8 cellular contexts compared by ENCODE assay signal in genomic region chr5:131164931-131165727, GRCh38. TPM values are rescaled to one million over a fixed set of nuclear protein-coding genes. Genes with fewer than 3 reads are reported as not detected.
DNase-seq lines count a peak whose midpoint lies in the region; ATAC-seq, FAIRE-seq and TF ChIP-seq lines count a peak whose summit lies in the region.

TSS of gene HINT1 (minus strand) at chr5:131165256. CDS start at chr5:131165205, 51 bp downstream.

- peaks cover 45% of the 10 kb centered on the region for H3K36me3 Mint-ChIP-seq in Caco-2 (ENCODE audit: insufficient read depth, unreplicated experiment)
- peaks cover 38% of the 10 kb centered on the region for H3K36me3 Mint-ChIP-seq in activated CD8-positive, alpha-beta memory T cell treated with anti-CD3 and anti-CD28 coated beads, Interleukin-2, amount 10 ng/mL, durations not matched to agents 7 days and 5 days

- ATAC-seq in GM21367 (IDR thresholded peaks at IDR 0.05; ENCODE audit: unreplicated experiment) = peak; percentile 77
- ATAC-seq in activated CD8-positive, alpha-beta memory T cell treated with anti-CD3 and anti-CD28 coated beads, Interleukin-2, amount 10 ng/mL, durations not matched to agents 7 days and 5 days = peak; percentile 87

- H3K4me3 Mint-ChIP-seq in Caco-2 (ENCODE audit: unreplicated experiment) = peak within 1 kb of the TSS; percentile 70
- H3K4me3 Mint-ChIP-seq in activated CD8-positive, alpha-beta memory T cell treated with anti-CD3 and anti-CD28 coated beads, Interleukin-2, amount 10 ng/mL, durations not matched to agents 7 days and 5 days = peak within 1 kb of the TSS; percentile 83

- TF ChIP-seq CTCF in Caco-2 (IDR thresholded peaks at IDR 0.05; ENCODE audit: insufficient read depth in 1 of 2, low read depth in 1 of 2, low read length in 1 of 2, severe bottlenecking in 1 of 2, unreplicated experiment in 1 of 2) = peak in 1 of 2 experiments; percentile 39

- H3K27me3 Mint-ChIP-seq in Caco-2 (ENCODE audit: insufficient read depth, unreplicated experiment) = no peaks in the 10 kb centered on the region
- no peaks in the 10 kb centered on the region for H3K27me3 Mint-ChIP-seq in activated CD8-positive, alpha-beta memory T cell treated with anti-CD3 and anti-CD28 coated beads, Interleukin-2, amount 10 ng/mL, durations not matched to agents 7 days and 5 days

- H3K4me3 ChIP-seq in Caco-2 (ENCODE audit: low read depth, low read length) (peak within 1 kb of the TSS; percentile 100), endocrine pancreas (ENCODE audit: control insufficient read depth, insufficient read depth, low read length) (peak within 1 kb of the TSS; percentile 92), mesodermal cell (ENCODE audit: extremely low read depth, insufficient read depth, low read length, poor library complexity, severe bottlenecking) (peak within 1 kb of the TSS; percentile 82)

- peaks cover 1% of the 10 kb centered on the region; the same call in 1 of the 2 replicates for H3K36me3 ChIP-seq in Caco-2 (ENCODE audit: control insufficient read depth, insufficient read depth, low read length)
- no peaks in the 10 kb centered on the region for H3K36me3 ChIP-seq in endocrine pancreas (ENCODE audit: control insufficient read depth, insufficient read depth, low read length)
- peaks cover 33% of the 10 kb centered on the region for H3K36me3 ChIP-seq in mesodermal cell (ENCODE audit: control insufficient read depth, insufficient read depth, low read length)

- FAIRE-seq in HTR-8/SVneo (lab: Jason Lieb, UNC) = no peak

- peak within 1 kb of the TSS; percentile 77 for H3K9ac ChIP-seq in endocrine pancreas (ENCODE audit: control insufficient read depth, insufficient read depth, low read length)

- WGBS in mesodermal cell (ENCODE audit: insufficient coverage in 2 of 2), 2 experiments = 1 to 2% methylated on average over 29 to 32 of the region's 49 CpGs

- peak within 1 kb of the TSS; percentile 26 for H3K27ac Mint-ChIP-seq in Caco-2 (ENCODE audit: unreplicated experiment)
- peak within 1 kb of the TSS; percentile 97 for H3K27ac Mint-ChIP-seq in activated CD8-positive, alpha-beta memory T cell treated with anti-CD3 and anti-CD28 coated beads, Interleukin-2, amount 10 ng/mL, durations not matched to agents 7 days and 5 days

- DNase-seq in Caco-2 (peak; percentile 94 to 97), HTR-8/SVneo (ENCODE audit: insufficient read length, low spot score) (peak; percentile 95), NOMO-1 treated with DMSO at 0.1 percent for 48 hours (lab: John Stamatoyannopoulos, UW; ENCODE audit: unreplicated experiment) (peak; percentile 90)
- DNase-seq in activated CD8-positive, alpha-beta memory T cell treated with anti-CD3 and anti-CD28 coated beads, Interleukin-2, amount 10 ng/mL, durations not matched to agents 7 days and 5 days = peak; percentile 95
- peak; percentile 91 for DNase-seq in stimulated activated CD8-positive, alpha-beta memory T cell treated with anti-CD3 and anti-CD28 coated beads, Interleukin-15, amount 100 ng/mL, for 48 hours (ENCODE audit: low read depth in 2 of 2)

- intact Hi-C loops in Caco-2 (cut with micrococcal nuclease; ENCODE audit: unreplicated experiment) = loop anchor here (1.0 kb wide), 3 partner anchors 98 to 252 kb away; no protein-coding TSS in a partner anchor

- H3K9me3 ChIP-seq in Caco-2 (no peaks in the 10 kb centered on the region), endocrine pancreas (ENCODE audit: control insufficient read depth, low read length) (no peaks in the 10 kb centered on the region), mesodermal cell (ENCODE audit: control insufficient read depth, low read length) (no peaks in the 10 kb centered on the region)

- no peaks in the 10 kb centered on the region for H3K27me3 ChIP-seq in Caco-2 (replicated peaks; ENCODE audit: control insufficient read depth, insufficient read depth, low read length)
- no peaks in the 10 kb centered on the region for H3K27me3 ChIP-seq in endocrine pancreas (ENCODE audit: control insufficient read depth, insufficient read depth, low read length)

- BruUV-seq in Caco-2 (replicated peaks; lab: Mats Ljungman, UMichigan) = no TSS peak

- H3K4me1 Mint-ChIP-seq in Caco-2 (ENCODE audit: low read depth, unreplicated experiment) = peaks cover 21% of the 10 kb centered on the region
- peaks cover 48% of the 10 kb centered on the region for H3K4me1 Mint-ChIP-seq in activated CD8-positive, alpha-beta memory T cell treated with anti-CD3 and anti-CD28 coated beads, Interleukin-2, amount 10 ng/mL, durations not matched to agents 7 days and 5 days

- POLR2A ChIA-PET in Caco-2 (lab: Charles Lee) = no interaction called here

- no peaks in the 10 kb centered on the region for H3K9me3 Mint-ChIP-seq in Caco-2 (ENCODE audit: unreplicated experiment)
- H3K9me3 Mint-ChIP-seq in activated CD8-positive, alpha-beta memory T cell treated with anti-CD3 and anti-CD28 coated beads, Interleukin-2, amount 10 ng/mL, durations not matched to agents 7 days and 5 days (ENCODE audit: low read depth) = no peaks in the 10 kb centered on the region

- CTCF ChIA-PET in Caco-2 (lab: Charles Lee) = interaction anchor here (0.6 to 1.0 kb wide), 3 partner anchors 16 to 217 kb away, joined by 4 to 9 read pairs (median 8); no protein-coding TSS in a partner anchor
- CTCF ChIA-PET in activated CD8-positive, alpha-beta memory T cell treated with anti-CD3 and anti-CD28 coated beads, Interleukin-2, amount 10 ng/mL, durations not matched to agents 7 days and 5 days (lab: Charles Lee) = interaction anchor here (0.6 to 1.5 kb wide), 12 partner anchors 9 to 251 kb away, joined by 3 to 6 read pairs (median 3); no protein-coding TSS in a partner anchor

- H3K4me1 ChIP-seq in Caco-2 (peaks cover 9% of the 10 kb centered on the region), endocrine pancreas (ENCODE audit: control insufficient read depth, insufficient read depth, low read length) (no peaks in the 10 kb centered on the region), mesodermal cell (ENCODE audit: control insufficient read depth, insufficient read depth, low read length, poor library complexity, severe bottlenecking) (no peaks in the 10 kb centered on the region)

- peak within 1 kb of the TSS; percentile 83 for H3K27ac ChIP-seq in mesodermal cell (ENCODE audit: low read depth, low read length, severe bottlenecking)

RNA-seq across cellular contexts. Expression of gene HINT1, which starts in this region (rescaled TPM):
- 228 and 243 TPM in 2 replicates for total RNA-seq in Caco-2 (2022)
- total RNA-seq in activated CD8-positive, alpha-beta memory T cell treated with anti-CD3 and anti-CD28 coated beads, Interleukin-2, amount 10 ng/mL, durations not matched to agents 7 days and 5 days = 100 to 1,000 TPM; 261 to 288 TPM
- 316 TPM for polyA plus RNA-seq in mesodermal cell (2013, experiment 1 of 2)
- 311 TPM for polyA plus RNA-seq in mesodermal cell (2013, experiment 2 of 2)

Comparison
In these comparisons a context has a peak if more than half of its experiments do, and no peak if none do; other contexts are left out.
1. Peak in every context shown above with its lines: DNase-seq, ATAC-seq, H3K4me3 ChIP-seq and H3K27ac ChIP-seq.